Comparison of ENCODE assay signal across 16 cellular contexts in genomic region chr19:14055396-14055795, GRCh38. TPM values are rescaled to one million over a fixed set of nuclear protein-coding genes. Genes with fewer than 3 reads are reported as not detected.
DNase-seq lines count a peak whose midpoint lies in the region; ATAC-seq and TF ChIP-seq lines count a peak whose summit lies in the region.
"Had no signal": no experiment of that assay in that cellular context is flagged by ENCODE, and none has a peak within 500 bp of the region (broad histone marks: within the 10 kb centered on the region; RNA-seq: fewer than 3 reads in every experiment).

No MANE protein-coding gene starts in this region.

- peaks cover 2% of the 10 kb centered on the region; the same call in 1 of the 2 replicates for H3K9me3 ChIP-seq in IMR-90 (ENCODE audit: control insufficient read depth, insufficient read depth, low read length)
- H3K9me3 ChIP-seq in GM23248 (ENCODE audit: low read depth), result no peaks in the 10 kb centered on the region
- H3K9me3 ChIP-seq: BE2C, Caco-2 had no signal

- peaks cover 29% of the 10 kb centered on the region for H3K36me3 Mint-ChIP-seq in stimulated activated effector memory CD8-positive, alpha-beta T cell treated with anti-CD3 and anti-CD28 coated beads, Interleukin-12 subunit alpha, Interleukin-12 subunit beta, amount 100 ng/mL, for 72 hours

- CTCF ChIA-PET in GM10248 (lab: Yijun Ruan, JAX) (interaction anchor here (1.0 to 12.8 kb wide), 4 partner anchors 11 to 172 kb away, joined by 3 to 169 read pairs (median 56); partner anchors contain the start of genes ASF1B and MISP3), IMR-90 (lab: Yijun Ruan, JAX) (no interaction called here)

- H2BK15ac ChIP-seq in IMR-90 (ENCODE audit: low read depth, low read length), result no peak overlapping the region

- no peak overlapping the region for H3K9ac ChIP-seq in IMR-90 (ENCODE audit: low read depth, low read length)
- H3K9ac ChIP-seq in GM23248, result no peak overlapping the region

- no peak overlapping the region for H3K14ac ChIP-seq in IMR-90 (replicated peaks; ENCODE audit: low read depth, low read length)

- no peaks in the 10 kb centered on the region for H3K9me1 ChIP-seq in IMR-90 (ENCODE audit: insufficient read depth, low read length)

- no peak overlapping the region for H3K56ac ChIP-seq in IMR-90 (ENCODE audit: extremely low read depth, insufficient read depth, low read length)

- H2BK120ac ChIP-seq in IMR-90 (ENCODE audit: low read depth, low read length), result no peak overlapping the region

- no peak overlapping the region for H2BK20ac ChIP-seq in IMR-90 (ENCODE audit: low read depth, low read length)

- H3K27ac ChIP-seq in IMR-90 (ENCODE audit: insufficient read depth, low read length), result no peak overlapping the region
- no peak overlapping the region for H3K27ac ChIP-seq in GM23248

- no peak overlapping the region for H3K4ac ChIP-seq in IMR-90 (ENCODE audit: low read depth, low read length)

- POLR2A ChIA-PET in GM10248 (lab: Yijun Ruan, JAX) (no interaction called here), IMR-90 (lab: Charles Lee; ENCODE audit: unreplicated experiment) (no interaction called here)

- no peaks in the 10 kb centered on the region for H3K79me2 ChIP-seq in GM23248 (ENCODE audit: insufficient read depth)

- TF ChIP-seq CTCF in GM10248 (IDR thresholded peaks at IDR 0.05; ENCODE audit: control extremely low read depth, extremely low read depth, low read depth, missing control alignments) (no peak), IMR-90 (conservative IDR thresholded peaks at IDR 0.05; ENCODE audit: low read depth, low read length) (no peak)

- H3K4me1 ChIP-seq in IMR-90 (ENCODE audit: control insufficient read depth, insufficient read depth, low read length), result peaks cover 1% of the 10 kb centered on the region; the same call in 1 of the 2 replicates
- no peaks in the 10 kb centered on the region for H3K4me1 ChIP-seq in GM23248 (ENCODE audit: insufficient read depth)
- H3K4me1 ChIP-seq: BE2C had no signal

- in situ Hi-C loops in IMR-90 (cut with MboI; ENCODE audit: low sequenced_read_pairs) (no loop called here), GM23248 (cut with MboI) (no loop called here)

- H2BK5ac ChIP-seq in IMR-90 (ENCODE audit: low read depth, low read length, poor library complexity, severe bottlenecking), result no peak overlapping the region

- no peak overlapping the region for H3K27ac Mint-ChIP-seq in stimulated activated effector memory CD8-positive, alpha-beta T cell treated with anti-CD3 and anti-CD28 coated beads, Interleukin-12 subunit alpha, Interleukin-12 subunit beta, amount 100 ng/mL, for 72 hours
- H3K27ac Mint-ChIP-seq: CD4-positive, CD25-positive, alpha-beta regulatory T cell; HFFc6 had no signal

- TF ChIP-seq POLR2A in IMR-90 (IDR thresholded peaks at IDR 0.05; ENCODE audit: low read depth, low read length), result no peak

- no peak for TF ChIP-seq RAD21 in IMR-90 (IDR thresholded peaks at IDR 0.05; ENCODE audit: low read length)

- H3K4me2 ChIP-seq in IMR-90 (ENCODE audit: low read depth, low read length) (no peak overlapping the region), GM23248 (ENCODE audit: unreplicated experiment) (no peak overlapping the region)

- intact Hi-C loops in IMR-90 (cut with micrococcal nuclease), result no loop called here

- 100% methylated on average over 1 of the region's 3 CpGs; no CpG with 5 or more reads in 1 of the 2 experiments for WGBS in IMR-90 (ENCODE audit: extremely low coverage in 2 of 2, insufficient read length in 1 of 2), 2 experiments
- WGBS in GM23248 (ENCODE audit: low coverage in 1 of 2, low lambda C conversion rate in 2 of 2, missing lambda C conversion rate in 2 of 2), 2 experiments, result 94 to 100% methylated on average over 3 of the region's 3 CpGs

- no peaks in the 10 kb centered on the region for H3F3A ChIP-seq in GM23248 (ENCODE audit: insufficient read depth)

- H2AK9ac ChIP-seq in IMR-90 (replicated peaks; ENCODE audit: low read depth, low read length, poor library complexity), result peak overlapping the region; percentile 42

- H2AFZ ChIP-seq in IMR-90 (replicated peaks; ENCODE audit: low read length, poor library complexity) (no peak overlapping the region), GM23248 (no peak overlapping the region)

- no peak overlapping the region for H3K18ac ChIP-seq in IMR-90 (ENCODE audit: low read depth, low read length)

- no peaks in the 10 kb centered on the region for H3K79me1 ChIP-seq in IMR-90 (ENCODE audit: low read depth in 1 of 2, low read length in 2 of 2)

- no peaks in the 10 kb centered on the region for H3K9me2 ChIP-seq in GM23248 (ENCODE audit: insufficient read depth)

- H4K8ac ChIP-seq in IMR-90 (ENCODE audit: low read depth in 2 of 2, low read length in 2 of 2), result no peak overlapping the region

- no peak overlapping the region for H4K91ac ChIP-seq in IMR-90 (ENCODE audit: insufficient read depth, low read depth, low read length)

- H3K4me3 ChIP-seq in IMR-90 (ENCODE audit: insufficient read depth, low read depth, low read length), result no peak overlapping the region
- H3K4me3 ChIP-seq in GM23248, result no peak overlapping the region

- H3K36me3 ChIP-seq in IMR-90 (ENCODE audit: control insufficient read depth, insufficient read depth, low read length) (no peaks in the 10 kb centered on the region), GM23248 (ENCODE audit: low read depth) (no peaks in the 10 kb centered on the region)
- H3K36me3 ChIP-seq: BE2C had no signal

- no peak for ATAC-seq in IMR-90 (ENCODE audit: low read depth)
- ATAC-seq in stimulated activated effector memory CD8-positive, alpha-beta T cell treated with anti-CD3 and anti-CD28 coated beads, Interleukin-12 subunit alpha, Interleukin-12 subunit beta, amount 100 ng/mL, for 72 hours, result peak; percentile 3
- ATAC-seq in GM19455 (IDR thresholded peaks at IDR 0.05; ENCODE audit: unreplicated experiment), result no peak
- ATAC-seq: HCT116 had no signal

- peaks cover 45% of the 10 kb centered on the region for H3K4me1 Mint-ChIP-seq in stimulated activated effector memory CD8-positive, alpha-beta T cell treated with anti-CD3 and anti-CD28 coated beads, Interleukin-12 subunit alpha, Interleukin-12 subunit beta, amount 100 ng/mL, for 72 hours

- H2AK5ac ChIP-seq in IMR-90 (ENCODE audit: low read depth, low read length), result no peak overlapping the region

- BruUV-seq in IMR-90 (replicated peaks; lab: Mats Ljungman, UMichigan), result no TSS peak

- DNase-seq in GM10248 (ENCODE audit: extremely low spot score) (peak; percentile 3), IMR-90 (no peak), epidermal melanocyte (ENCODE audit: insufficient read length, low spot score) (peak; percentile 6), GM23248 (no peak), NCI-H774 (lab: John Stamatoyannopoulos, UW) (no peak)
- no peak for DNase-seq in stimulated activated effector memory CD8-positive, alpha-beta T cell treated with anti-CD3 and anti-CD28 coated beads, Interleukin-12 subunit alpha, Interleukin-12 subunit beta, amount 100 ng/mL, for 72 hours (ENCODE audit: low spot score in 2 of 2)
- DNase-seq: ACHN; BE2C; C1 segment of cervical spinal cord; Caco-2; CD4-positive, CD25-positive, alpha-beta regulatory T cell; GOT3; HFFc6 had no signal

- H4K20me1 ChIP-seq in IMR-90 (ENCODE audit: insufficient read depth, low read length) (no peaks in the 10 kb centered on the region), GM23248 (ENCODE audit: insufficient read depth) (no peaks in the 10 kb centered on the region)

- dilution Hi-C loops in IMR-90 (cut with HindIII; ENCODE audit: low sequenced_read_pairs, unreplicated experiment), result no loop called here

- no peaks in the 10 kb centered on the region for H3K9me3 Mint-ChIP-seq in stimulated activated effector memory CD8-positive, alpha-beta T cell treated with anti-CD3 and anti-CD28 coated beads, Interleukin-12 subunit alpha, Interleukin-12 subunit beta, amount 100 ng/mL, for 72 hours
- H3K9me3 Mint-ChIP-seq: HFFc6 had no signal

- H3K27me3 ChIP-seq in IMR-90 (ENCODE audit: control insufficient read depth, insufficient read depth, low read length) (peaks cover 35% of the 10 kb centered on the region), GM23248 (replicated peaks; ENCODE audit: insufficient read depth) (peaks cover 12% of the 10 kb centered on the region; the same call in 1 of the 2 replicates)
- H3K27me3 ChIP-seq: BE2C had no signal

- no peak overlapping the region for H3K4me3 Mint-ChIP-seq in stimulated activated effector memory CD8-positive, alpha-beta T cell treated with anti-CD3 and anti-CD28 coated beads, Interleukin-12 subunit alpha, Interleukin-12 subunit beta, amount 100 ng/mL, for 72 hours
- H3K4me3 Mint-ChIP-seq: CD4-positive, CD25-positive, alpha-beta regulatory T cell; HFFc6 had no signal

- H3K23ac ChIP-seq in IMR-90 (ENCODE audit: low read depth, low read length), result no peak overlapping the region

- H4K5ac ChIP-seq in IMR-90 (ENCODE audit: low read depth, low read length), result no peak overlapping the region

RNA-seq across cellular contexts. Expression of gene PALM3, which starts 6.5 kb away (rescaled TPM):
- total RNA-seq in IMR-90 (2012; rRNA removed), result under 0.01 and 0.18 TPM in 2 replicates
- polyA plus RNA-seq in IMR-90 (2012; rRNA removed), result 0.52 and 0.84 TPM in 2 replicates
- 0.58 and 0.62 TPM in 2 replicates for polyA plus RNA-seq in IMR-90 (2012; cell fraction: cytosol; rRNA removed)
- 0.16 and 0.48 TPM in 2 replicates for polyA plus RNA-seq in IMR-90 (2012; cell fraction: nucleus; rRNA removed; ENCODE audit: low replicate concordance)
- total RNA-seq in GM23248 (2014; rRNA removed; shearing (Covaris generic)), result 0.25 TPM in 1 of 2 replicates, not detected in the other
- polyA plus RNA-seq in GM23248 (2016; fragmentation: Nextera tagmentation; extraction: Ambion mirVana), result 0.15 TPM in 1 of 2 replicates, not detected in the other
- total RNA-seq: CD4-positive, CD25-positive, alpha-beta regulatory T cell had no signal
- polyA plus RNA-seq: CD4-positive, CD25-positive, alpha-beta regulatory T cell had no signal

RNA-seq across cellular contexts. Expression of gene MISP3, which starts 17.2 kb away (rescaled TPM):
- total RNA-seq in IMR-90 (2012; rRNA removed), result under 0.01 TPM in 2 replicates
- polyA plus RNA-seq in IMR-90 (2012; rRNA removed), result 0.68 and 0.86 TPM in 2 replicates
- 1.1 and 2.2 TPM in 2 replicates for polyA plus RNA-seq in IMR-90 (2012; cell fraction: cytosol; rRNA removed)
- 0.86 and 1.1 TPM in 2 replicates for polyA plus RNA-seq in IMR-90 (2012; cell fraction: nucleus; rRNA removed; ENCODE audit: low replicate concordance)
- total RNA-seq in GM23248 (2014; rRNA removed; shearing (Covaris generic)), result 1.3 TPM in 1 of 2 replicates, not detected in the other
- polyA plus RNA-seq in GM23248 (2016; fragmentation: Nextera tagmentation; extraction: Ambion mirVana), result 2.0 and 2.7 TPM in 2 replicates

RNA-seq across cellular contexts. Expression of gene IL27RA, which starts 23.8 kb away (rescaled TPM):
- 2.8 and 2.9 TPM in 2 replicates for total RNA-seq in IMR-90 (2012; rRNA removed)
- polyA plus RNA-seq in IMR-90 (2012; rRNA removed), result 4.7 and 5.1 TPM in 2 replicates
- 4.8 and 5.1 TPM in 2 replicates for polyA plus RNA-seq in IMR-90 (2012; cell fraction: cytosol; rRNA removed)
- polyA plus RNA-seq in IMR-90 (2012; cell fraction: nucleus; rRNA removed; ENCODE audit: low replicate concordance), result 2.6 and 3.3 TPM in 2 replicates
- total RNA-seq in GM23248 (2014; rRNA removed; shearing (Covaris generic)), result 7.5 and 8.5 TPM in 2 replicates
- 5.8 and 7.1 TPM in 2 replicates for polyA plus RNA-seq in GM23248 (2016; fragmentation: Nextera tagmentation; extraction: Ambion mirVana)

RNA-seq across cellular contexts. Expression of gene RLN3, which starts 27.4 kb away (rescaled TPM):
- not detected in 2 replicates for total RNA-seq in IMR-90 (2012; rRNA removed)
- not detected in 2 replicates for polyA plus RNA-seq in IMR-90 (2012; rRNA removed)
- not detected in 2 replicates for polyA plus RNA-seq in IMR-90 (2012; cell fraction: cytosol; rRNA removed)
- polyA plus RNA-seq in IMR-90 (2012; cell fraction: nucleus; rRNA removed; ENCODE audit: low replicate concordance), result not detected in 2 replicates
- not detected in 2 replicates for total RNA-seq in GM23248 (2014; rRNA removed; shearing (Covaris generic))
- polyA plus RNA-seq in GM23248 (2016; fragmentation: Nextera tagmentation; extraction: Ambion mirVana), result not detected in 2 replicates
- total RNA-seq: Caco-2; CD4-positive, CD25-positive, alpha-beta regulatory T cell; H7; HFFc6 had no signal

RNA-seq across cellular contexts. Expression of gene C19orf67, which starts 30.2 kb away (rescaled TPM):
- not detected in 2 replicates for total RNA-seq in IMR-90 (2012; rRNA removed)
- not detected in 2 replicates for polyA plus RNA-seq in IMR-90 (2012; rRNA removed)
- not detected in 2 replicates for polyA plus RNA-seq in IMR-90 (2012; cell fraction: cytosol; rRNA removed)
- not detected in 2 replicates for polyA plus RNA-seq in IMR-90 (2012; cell fraction: nucleus; rRNA removed; ENCODE audit: low replicate concordance)
- not detected in 2 replicates for total RNA-seq in GM23248 (2014; rRNA removed; shearing (Covaris generic))
- not detected in 2 replicates for polyA plus RNA-seq in GM23248 (2016; fragmentation: Nextera tagmentation; extraction: Ambion mirVana)
- total RNA-seq: Caco-2; CD4-positive, CD25-positive, alpha-beta regulatory T cell; HFFc6 had no signal
- polyA plus RNA-seq: CD4-positive, CD25-positive, alpha-beta regulatory T cell had no signal

Comparison
In these comparisons a context has a peak if more than half of its experiments do, and no peak if none do; other contexts are left out.
1. DNase-seq: peak in GM10248 (single experiment) and epidermal melanocyte (single experiment); none in IMR-90 (single experiment), stimulated activated effector memory CD8-positive, alpha-beta T cell treated with anti-CD3 and anti-CD28 coated beads, Interleukin-12 subunit alpha, Interleukin-12 subunit beta, amount 100 ng/mL, for 72 hours (0 of 2), GM23248 (single experiment) and NCI-H774 (single experiment).